Comparison of ENCODE assay signal across 1 cellular context in genomic region chr12:121181181-121181580, GRCh38.
TF ChIP-seq lines count a peak whose summit lies in the region.

No MANE protein-coding gene starts in this region.

TF ChIP-seq in K562, 482 proteins besides CTCF, POLR2A, EP300 and RAD21:
- TF ChIP-seq ZBTB33 (CRISPR knock-in tag; IDR thresholded peaks at IDR 0.05) (peak; percentile 86), ZNF592 (IDR thresholded peaks at IDR 0.05) (peak; percentile 70), MAFK (IDR thresholded peaks at IDR 0.05; ENCODE audit: low read length) (peak; percentile 84), JUND (IDR thresholded peaks at IDR 0.05; ENCODE audit: borderline replicate concordance, low read depth, low read length) (peak; percentile 51; the same call in 1 of the 2 replicates), JUND (tag; IDR thresholded peaks at IDR 0.05; ENCODE audit: borderline replicate concordance, low read depth, low read length) (no peak), PHF8 (IDR thresholded peaks at IDR 0.05; ENCODE audit: borderline replicate concordance, low read length) (no peak), EHMT2 (IDR thresholded peaks at IDR 0.05) (peak; percentile 83), CEBPG (CRISPR knock-in tag; IDR thresholded peaks at IDR 0.05) (no peak), CEBPG (tag; conservative IDR thresholded peaks at IDR 0.05 in 1 of 2, IDR thresholded peaks at IDR 0.05 in 1 of 2) (no peak), NFIC (IDR thresholded peaks at IDR 0.05) (0 out of 2 replicates have a peak, but pooled peaks have one; percentile 28), DPF2 (IDR thresholded peaks at IDR 0.05) (peak; percentile 61), CBX3 (IDR thresholded peaks at IDR 0.05; ENCODE audit: borderline replicate concordance in 1 of 2, low read length in 2 of 2) (no peak), NR2C1 (IDR thresholded peaks at IDR 0.05) (no peak), NR2C1 (tag; IDR thresholded peaks at IDR 0.05) (0 out of 2 replicates have a peak, but pooled peaks have one; percentile 21), GABPB1 (CRISPR knock-in tag; IDR thresholded peaks at IDR 0.05) (no peak), ZNF639 (CRISPR knock-in tag; conservative IDR thresholded peaks at IDR 0.05 in 1 of 2, IDR thresholded peaks at IDR 0.05 in 1 of 2) (0 out of 4 replicates have a peak, but pooled peaks of 1 of the 2 experiments have one; percentile 23), NCOR1 (IDR thresholded peaks at IDR 0.05) (0 out of 2 replicates have a peak, but pooled peaks have one; percentile 6), FOSL1 (tag; conservative IDR thresholded peaks at IDR 0.05) (peak; percentile 46; the same call in 1 of the 2 replicates), BACH1 (tag; IDR thresholded peaks at IDR 0.05) (peak; percentile 81), SMARCE1 (IDR thresholded peaks at IDR 0.05) (peak; percentile 26; the same call in 1 of the 2 replicates), ARID1B (IDR thresholded peaks at IDR 0.05) (peak; percentile 51), HNRNPLL (IDR thresholded peaks at IDR 0.05; ENCODE audit: low read depth, low read length, poor library complexity, severe bottlenecking) (no peak), RFX7 (CRISPR knock-in tag; IDR thresholded peaks at IDR 0.05) (no peak), CREB1 (IDR thresholded peaks at IDR 0.05) (no peak), CREB1 (CRISPR knock-in tag; IDR thresholded peaks at IDR 0.05) (no peak), TFE3 (CRISPR knock-in tag; IDR thresholded peaks at IDR 0.05) (no peak), MAFF (IDR thresholded peaks at IDR 0.05; ENCODE audit: low read length) (peak; percentile 90), NCOA1 (IDR thresholded peaks at IDR 0.05; ENCODE audit: low read depth) (no peak), C11orf30 (IDR thresholded peaks at IDR 0.05; ENCODE audit: low read depth) (peak; percentile 92), NELFE (IDR thresholded peaks at IDR 0.05; ENCODE audit: insufficient read depth, insufficient read length) (no peak), SMARCA4 (IDR thresholded peaks at IDR 0.05) (0 out of 2 replicates have a peak, but pooled peaks have one; percentile 32), ZNF232 (CRISPR knock-in tag; IDR thresholded peaks at IDR 0.05) (no peak), NFE2L1 (tag; IDR thresholded peaks at IDR 0.05; ENCODE audit: borderline replicate concordance, low read depth) (peak; percentile 88), MAFG (tag; conservative IDR thresholded peaks at IDR 0.05) (peak; percentile 96), NFE2 (IDR thresholded peaks at IDR 0.05; ENCODE audit: low read depth) (peak; percentile 95), ZNF12 (CRISPR knock-in tag; IDR thresholded peaks at IDR 0.05) (no peak), CBFA2T3 (IDR thresholded peaks at IDR 0.05) (peak; percentile 31; the same call in 1 of the 2 replicates), ELF1 (tag; IDR thresholded peaks at IDR 0.05) (no peak), ZNF316 (IDR thresholded peaks at IDR 0.05) (peak; percentile 95)
- TF ChIP-seq, protein P1, sequence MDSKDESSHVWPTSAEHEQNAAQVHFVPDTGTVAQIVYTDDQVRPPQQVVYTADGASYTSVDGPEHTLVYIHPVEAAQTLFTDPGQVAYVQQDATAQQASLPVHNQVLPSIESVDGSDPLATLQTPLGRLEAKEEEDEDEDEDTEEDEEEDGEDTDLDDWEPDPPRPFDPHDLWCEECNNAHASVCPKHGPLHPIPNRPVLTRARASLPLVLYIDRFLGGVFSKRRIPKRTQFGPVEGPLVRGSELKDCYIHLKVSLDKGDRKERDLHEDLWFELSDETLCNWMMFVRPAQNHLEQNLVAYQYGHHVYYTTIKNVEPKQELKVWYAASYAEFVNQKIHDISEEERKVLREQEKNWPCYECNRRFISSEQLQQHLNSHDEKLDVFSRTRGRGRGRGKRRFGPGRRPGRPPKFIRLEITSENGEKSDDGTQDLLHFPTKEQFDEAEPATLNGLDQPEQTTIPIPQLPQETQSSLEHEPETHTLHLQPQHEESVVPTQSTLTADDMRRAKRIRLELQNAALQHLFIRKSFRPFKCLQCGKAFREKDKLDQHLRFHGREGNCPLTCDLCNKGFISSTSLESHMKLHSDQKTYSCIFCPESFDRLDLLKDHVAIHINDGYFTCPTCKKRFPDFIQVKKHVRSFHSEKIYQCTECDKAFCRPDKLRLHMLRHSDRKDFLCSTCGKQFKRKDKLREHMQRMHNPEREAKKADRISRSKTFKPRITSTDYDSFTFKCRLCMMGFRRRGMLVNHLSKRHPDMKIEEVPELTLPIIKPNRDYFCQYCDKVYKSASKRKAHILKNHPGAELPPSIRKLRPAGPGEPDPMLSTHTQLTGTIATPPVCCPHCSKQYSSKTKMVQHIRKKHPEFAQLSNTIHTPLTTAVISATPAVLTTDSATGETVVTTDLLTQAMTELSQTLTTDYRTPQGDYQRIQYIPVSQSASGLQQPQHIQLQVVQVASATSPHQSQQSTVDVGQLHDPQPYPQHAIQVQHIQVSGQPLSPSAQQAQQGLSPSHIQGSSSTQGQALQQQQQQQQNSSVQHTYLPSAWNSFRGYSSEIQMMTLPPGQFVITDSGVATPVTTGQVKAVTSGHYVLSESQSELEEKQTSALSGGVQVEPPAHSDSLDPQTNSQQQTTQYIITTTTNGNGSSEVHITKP (IDR thresholded peaks at IDR 0.05; ENCODE audit: partially characterized antibody), result peak; percentile 43
